ENCODE assay signal across 9 cellular contexts in genomic region chr1:204418174-204419063, GRCh38. TPM values are rescaled to one million over a fixed set of nuclear protein-coding genes. Genes with fewer than 3 reads are reported as not detected.
DNase-seq lines count a peak whose midpoint lies in the region; ATAC-seq and TF ChIP-seq lines count a peak whose summit lies in the region.
"Had no signal": no experiment of that assay in that cellular context is flagged by ENCODE, and none has a peak within 500 bp of the region (broad histone marks: within the 10 kb centered on the region; RNA-seq: fewer than 3 reads in every experiment).

No MANE protein-coding gene starts in this region.

- DNase-seq in CD4-positive, alpha-beta memory T cell: no peak
- DNase-seq in MCF 10A (ENCODE audit: unreplicated experiment) (peak; percentile 43), T1000 (lab: John Stamatoyannopoulos, UW) (no peak), HK-2 (ENCODE audit: unreplicated experiment) (no peak), H7 (no peak)
- DNase-seq in naive thymus-derived CD8-positive, alpha-beta T cell: no peak
- DNase-seq: NCI-H510A had no signal

- no peaks in the 10 kb centered on the region for H3K36me3 ChIP-seq in CD4-positive, alpha-beta memory T cell (ENCODE audit: insufficient read depth, low read length)
- no peaks in the 10 kb centered on the region for H3K36me3 ChIP-seq in H7 (replicated peaks; ENCODE audit: control insufficient read depth, insufficient read depth, low read length)

- no peak overlapping the region for H3K27ac ChIP-seq in CD4-positive, alpha-beta memory T cell (ENCODE audit: low read depth, low read length)

- no TSS peak for BruUV-seq in MCF 10A (replicated peaks; lab: Mats Ljungman, UMichigan)

- H3K9me3 Mint-ChIP-seq in CD4-positive, alpha-beta memory T cell: peaks cover 0 to 2% (median 0%) of the 10 kb centered on the region in 8 donors
- H3K9me3 Mint-ChIP-seq in MCF 10A (ENCODE audit: unreplicated experiment): no peaks in the 10 kb centered on the region
- no peaks in the 10 kb centered on the region for H3K9me3 Mint-ChIP-seq in naive thymus-derived CD8-positive, alpha-beta T cell

- CTCF ChIA-PET in CD4-positive, alpha-beta memory T cell (lab: Charles Lee; ENCODE audit: partially characterized antibody): interaction anchor here (0.6 to 2.0 kb wide), 4 partner anchors 13 to 61 kb away, joined by 3 to 14 read pairs (median 3); no protein-coding TSS in a partner anchor
- CTCF ChIA-PET in MCF 10A (lab: Yijun Ruan, JAX): interaction anchor here (0.5 to 38.8 kb wide), 11 partner anchors 8 to 375 kb away, joined by 3 to 1125 read pairs (median 4); partner anchors contain the start of gene PIK3C2B

- no peaks in the 10 kb centered on the region for H3K9me3 ChIP-seq in CD4-positive, alpha-beta memory T cell (ENCODE audit: control insufficient read depth in 1 of 2, low read length in 2 of 2)

- H3K27me3 Mint-ChIP-seq in CD4-positive, alpha-beta memory T cell: no peaks in the 10 kb centered on the region
- H3K27me3 Mint-ChIP-seq in MCF 10A (ENCODE audit: insufficient read depth, unreplicated experiment): no peaks in the 10 kb centered on the region
- H3K27me3 Mint-ChIP-seq in naive thymus-derived CD8-positive, alpha-beta T cell: no peaks in the 10 kb centered on the region

- H3K4me1 ChIP-seq in CD4-positive, alpha-beta memory T cell (ENCODE audit: insufficient read depth, low read length): peaks cover 4% of the 10 kb centered on the region

- TF ChIP-seq CTCF in MCF 10A (IDR thresholded peaks at IDR 0.05; ENCODE audit: unreplicated experiment): no peak

- no peaks in the 10 kb centered on the region for H3K27me3 ChIP-seq in CD4-positive, alpha-beta memory T cell (ENCODE audit: insufficient read depth, low read length)
- H3K27me3 ChIP-seq in H7 (ENCODE audit: control insufficient read depth, insufficient read depth, low read length): no peaks in the 10 kb centered on the region

- peaks cover 8 to 17% (median 14%) of the 10 kb centered on the region in 4 donors for H3K4me1 Mint-ChIP-seq in CD4-positive, alpha-beta memory T cell
- peaks cover 55% of the 10 kb centered on the region for H3K4me1 Mint-ChIP-seq in MCF 10A (ENCODE audit: insufficient read depth, unreplicated experiment)
- H3K4me1 Mint-ChIP-seq in naive thymus-derived CD8-positive, alpha-beta T cell: peaks cover 10 to 36% (median 16%) of the 10 kb centered on the region in 4 donors

- no peak overlapping the region for H3K4me3 ChIP-seq in CD4-positive, alpha-beta memory T cell (ENCODE audit: low read length in 2 of 2)
- no peak overlapping the region for H3K4me3 ChIP-seq in H7 (ENCODE audit: insufficient read depth, low read depth, low read length)

- peaks cover 11 to 13% of the 10 kb centered on the region in 2 donors for H3K36me3 Mint-ChIP-seq in CD4-positive, alpha-beta memory T cell
- H3K36me3 Mint-ChIP-seq in MCF 10A (ENCODE audit: insufficient read depth, unreplicated experiment): peaks cover 4% of the 10 kb centered on the region
- H3K36me3 Mint-ChIP-seq in naive thymus-derived CD8-positive, alpha-beta T cell: peaks cover 0 to 13% (median 11%) of the 10 kb centered on the region in 3 donors

- H3K4me3 Mint-ChIP-seq in CD4-positive, alpha-beta memory T cell: no peak overlapping the region
- H3K4me3 Mint-ChIP-seq in MCF 10A (ENCODE audit: unreplicated experiment): peak overlapping the region; percentile 65
- H3K4me3 Mint-ChIP-seq in naive thymus-derived CD8-positive, alpha-beta T cell: peak overlapping the region in 1 of 10 donors; percentile 17

- H3K27ac Mint-ChIP-seq in CD4-positive, alpha-beta memory T cell: peak overlapping the region in 6 of 7 donors; percentile 10 to 90 (median 48)
- H3K27ac Mint-ChIP-seq in MCF 10A (ENCODE audit: low read depth, unreplicated experiment): peak overlapping the region; percentile 91
- H3K27ac Mint-ChIP-seq in naive thymus-derived CD8-positive, alpha-beta T cell: peak overlapping the region in 7 of 10 donors; percentile 0 to 54 (median 35)

- intact Hi-C loops in CD4-positive, alpha-beta memory T cell (cut with micrococcal nuclease): loop anchor here (10.0 kb wide), 1 partner anchor 1216 kb away; the partner anchor contains the start of gene ELK4
- intact Hi-C loops in MCF 10A (cut with micrococcal nuclease): no loop called here

- ATAC-seq in HG03159 (IDR thresholded peaks at IDR 0.05; ENCODE audit: unreplicated experiment) (peak; percentile 75), GM19452 (IDR thresholded peaks at IDR 0.05; ENCODE audit: unreplicated experiment) (no peak)
- ATAC-seq in naive thymus-derived CD8-positive, alpha-beta T cell: peak; percentile 49 to 50

- POLR2A ChIA-PET in CD4-positive, alpha-beta memory T cell (lab: Charles Lee; ENCODE audit: partially characterized antibody): interaction anchor here (1.5 kb wide), 1 partner anchor 76 kb away, joined by 4 read pairs; the partner anchor contains the start of gene PIK3C2B
- POLR2A ChIA-PET in MCF 10A (lab: Yijun Ruan, JAX): interaction anchor here (0.5 to 6.6 kb wide), 30 partner anchors 8 to 1415 kb away, joined by 3 to 150 read pairs (median 8); partner anchors contain the start of genes MDM4, PIK3C2B and SOX13
- POLR2A ChIA-PET in naive thymus-derived CD8-positive, alpha-beta T cell (lab: Charles Lee): no interaction called here

RNA-seq across cellular contexts. Expression of gene PPP1R15B, which starts 6.8 kb away (rescaled TPM):
- total RNA-seq in CD4-positive, alpha-beta memory T cell: 10 to 100 TPM; 78.0 to 81.1 TPM
- 10 to 100 TPM; 17.9 to 20.4 TPM for polyA plus RNA-seq in CD4-positive, alpha-beta memory T cell
- total RNA-seq in MCF 10A (2022): 86.0 and 94.8 TPM in 2 replicates
- 10 to 100 TPM; 80.7 to 87.3 TPM for total RNA-seq in naive thymus-derived CD8-positive, alpha-beta T cell
- polyA plus RNA-seq in naive thymus-derived CD8-positive, alpha-beta T cell: 10 to 100 TPM; 14.2 to 20.8 (median 17.7) TPM
- 37.1 and 40.6 TPM in 2 replicates for total RNA-seq in H7 (2014; rRNA removed; shearing (Covaris generic))

RNA-seq across cellular contexts. Expression of gene PLEKHA6, which starts 58.7 kb away (rescaled TPM):
- under 1 TPM; 0.52 to 0.89 TPM for total RNA-seq in CD4-positive, alpha-beta memory T cell
- polyA plus RNA-seq in CD4-positive, alpha-beta memory T cell: under 1 TPM in 1 of 2 donors, not detected in 1; 0.15 TPM
- 65.9 and 75.9 TPM in 2 replicates for total RNA-seq in MCF 10A (2022)
- 1 to 10 TPM; 1.2 to 2.0 TPM for total RNA-seq in naive thymus-derived CD8-positive, alpha-beta T cell
- under 1 TPM in 1 of 3 donors, not detected in 2; 0.02 TPM for polyA plus RNA-seq in naive thymus-derived CD8-positive, alpha-beta T cell
- 3.0 and 5.1 TPM in 2 replicates for total RNA-seq in H7 (2014; rRNA removed; shearing (Covaris generic))

Comparison
In these comparisons a context has a peak if more than half of its experiments do, and no peak if none do; other contexts are left out.
1. H3K27ac Mint-ChIP-seq: peak in every context shown above with its lines; median percentile 91 in MCF 10A; 48 in CD4-positive, alpha-beta memory T cell; 35 in naive thymus-derived CD8-positive, alpha-beta T cell.
2. RNA of gene PLEKHA6, which starts 58.7 kb away (total RNA-seq): 65.9 to 75.9 TPM in MCF 10A; 3.0 to 5.1 TPM in H7, 1.2 to 2.0 TPM in naive thymus-derived CD8-positive, alpha-beta T cell and 0.52 to 0.89 TPM in CD4-positive, alpha-beta memory T cell; every median in the first group is over 10 times any median in the second.